8 cellular contexts compared by ENCODE assay signal in genomic region chr4:174156239-174156826, GRCh38.
A peak's percentile ranks its signal among the peaks of the same experiment; 100 is the strongest.
DNase-seq lines count a peak whose midpoint lies in the region; ATAC-seq, FAIRE-seq and TF ChIP-seq lines count a peak whose summit lies in the region.

No MANE protein-coding gene starts in this region.

- TF ChIP-seq POLR2A in suprapubic skin (IDR thresholded peaks at IDR 0.05): no peak

- H3K4me1 Mint-ChIP-seq in Caco-2 (ENCODE audit: low read depth, unreplicated experiment) (no peaks in the 10 kb centered on the region), brain (peaks cover 16% of the 10 kb centered on the region)

- no peak overlapping the region for H3K4me3 ChIP-seq in Caco-2 (ENCODE audit: low read depth, low read length)
- no peak overlapping the region for H3K4me3 ChIP-seq in left lung
- no peak overlapping the region for H3K4me3 ChIP-seq in suprapubic skin

- CTCF ChIA-PET in Caco-2 (lab: Charles Lee): no interaction called here

- H3K36me3 ChIP-seq in Caco-2 (ENCODE audit: control insufficient read depth, insufficient read depth, low read length) (no peaks in the 10 kb centered on the region), left lung (no peaks in the 10 kb centered on the region), suprapubic skin (no peaks in the 10 kb centered on the region)

- POLR2A ChIA-PET in Caco-2 (lab: Charles Lee): no interaction called here

- DNase-seq in Caco-2 (peak in 1 of 2 experiments; percentile 42), GM19239 (ENCODE audit: insufficient read length, low spot score) (peak; percentile 3), NCI-H446 (lab: John Stamatoyannopoulos, UW) (peak; percentile 3 to 34), left lung (no peak), activated gamma-delta T cell treated with Interleukin-2 at 50 U/mL for 16 hours (no peak), suprapubic skin (ENCODE audit: low spot score in 2 of 2) (no peak)

- H3K27me3 Mint-ChIP-seq in Caco-2 (ENCODE audit: insufficient read depth, unreplicated experiment) (no peaks in the 10 kb centered on the region), brain (peaks cover 12% of the 10 kb centered on the region)

- WGBS in suprapubic skin: 22% methylated on average over 3 of the region's 3 CpGs

- H3K27ac Mint-ChIP-seq in Caco-2 (ENCODE audit: unreplicated experiment): no peak overlapping the region
- no peak overlapping the region for H3K27ac Mint-ChIP-seq in brain

- H3K9me3 ChIP-seq in Caco-2 (no peaks in the 10 kb centered on the region), left lung (no peaks in the 10 kb centered on the region), suprapubic skin (no peaks in the 10 kb centered on the region)

- H3K27ac ChIP-seq in left lung: no peak overlapping the region
- no peak overlapping the region for H3K27ac ChIP-seq in suprapubic skin

- BruUV-seq in Caco-2 (replicated peaks; lab: Mats Ljungman, UMichigan): no TSS peak

- intact Hi-C loops in Caco-2 (cut with micrococcal nuclease; ENCODE audit: unreplicated experiment) (loop anchor here (1.0 to 10.0 kb wide), 5 partner anchors 66 to 650 kb away; no protein-coding TSS in a partner anchor), left lung (cut with DNase I) (no loop called here)

- H3K27me3 ChIP-seq in Caco-2 (replicated peaks; ENCODE audit: control insufficient read depth, insufficient read depth, low read length) (peaks cover 1% of the 10 kb centered on the region; the same call in 1 of the 2 replicates), left lung (peaks cover 0 to 28% of the 10 kb centered on the region in 2 donors), suprapubic skin (no peaks in the 10 kb centered on the region)

- peak; percentile 53 to 58 for TF ChIP-seq CTCF in Caco-2 (IDR thresholded peaks at IDR 0.05; ENCODE audit: insufficient read depth in 1 of 2, low read depth in 1 of 2, low read length in 1 of 2, severe bottlenecking in 1 of 2, unreplicated experiment in 1 of 2)
- TF ChIP-seq CTCF in brain (conservative IDR thresholded peaks at IDR 0.05): peak; percentile 66 to 82
- TF ChIP-seq CTCF in left lung (IDR thresholded peaks at IDR 0.05): peak in 1 of 2 donors; percentile 59
- peak in 1 of 2 donors; percentile 50 for TF ChIP-seq CTCF in suprapubic skin (IDR thresholded peaks at IDR 0.05)

- H3K9me3 Mint-ChIP-seq in Caco-2 (ENCODE audit: unreplicated experiment) (no peaks in the 10 kb centered on the region), brain (no peaks in the 10 kb centered on the region)

- no peaks in the 10 kb centered on the region for H3K4me1 ChIP-seq in Caco-2
- H3K4me1 ChIP-seq in left lung: no peaks in the 10 kb centered on the region
- H3K4me1 ChIP-seq in suprapubic skin: peaks cover 4% of the 10 kb centered on the region

- H3K4me3 Mint-ChIP-seq in Caco-2 (ENCODE audit: unreplicated experiment): no peak overlapping the region
- H3K4me3 Mint-ChIP-seq in brain: no peak overlapping the region

- peak; percentile 91 for ATAC-seq in HG03135 (IDR thresholded peaks at IDR 0.05; ENCODE audit: unreplicated experiment)
- ATAC-seq in left lung: peak; percentile 58

- no peak for TF ChIP-seq EP300 in suprapubic skin (IDR thresholded peaks at IDR 0.05)

- no peaks in the 10 kb centered on the region for H3K36me3 Mint-ChIP-seq in Caco-2 (ENCODE audit: insufficient read depth, unreplicated experiment)
- no peaks in the 10 kb centered on the region for H3K36me3 Mint-ChIP-seq in brain

- FAIRE-seq in GM19239 (lab: Jason Lieb, UNC): peak; percentile 85

Comparison
In these comparisons a context has a peak if more than half of its experiments do, and no peak if none do; other contexts are left out.
1. DNase-seq: peak in GM19239 (single experiment) and NCI-H446 (2 of 2); none in left lung (0 of 2), activated gamma-delta T cell treated with Interleukin-2 at 50 U/mL for 16 hours (single experiment) and suprapubic skin (0 of 2).